17 cellular contexts compared by ENCODE assay signal in the genomic region with DNA sequence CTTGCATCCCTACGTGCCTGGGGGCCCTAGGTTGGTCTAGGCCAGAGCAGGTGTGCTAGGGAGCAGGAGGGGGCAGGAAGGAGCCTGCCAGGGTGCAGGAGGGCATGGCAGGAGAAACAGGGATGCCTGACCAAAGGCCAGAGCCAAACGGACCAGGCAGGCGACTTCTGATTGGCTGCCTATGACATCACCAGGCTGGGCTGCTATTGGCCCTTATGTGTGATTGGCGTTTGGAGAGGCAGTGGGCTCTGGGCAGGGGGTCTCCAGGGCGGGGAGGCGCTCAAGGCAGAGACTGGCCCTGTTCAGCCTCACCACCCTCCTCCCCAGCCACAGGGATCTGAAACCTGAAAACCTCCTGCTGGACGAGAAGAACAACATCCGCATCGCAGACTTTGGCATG. TPM values are rescaled to one million over a fixed set of nuclear protein-coding genes. Genes with fewer than 3 reads are reported as not detected.
DNase-seq lines count a peak whose midpoint lies in the region; ATAC-seq, FAIRE-seq and TF ChIP-seq lines count a peak whose summit lies in the region.
"Had no signal": no experiment of that assay in that cellular context is flagged by ENCODE, and none has a peak within 500 bp of the region (broad histone marks: within the 10 kb centered on the region; RNA-seq: fewer than 3 reads in every experiment).

No MANE protein-coding gene starts in this region.

- no peaks in the 10 kb centered on the region for H3K79me1 ChIP-seq in mesendoderm (ENCODE audit: low read length)

- H3K23ac ChIP-seq in mesendoderm (ENCODE audit: low read length), result no peak overlapping the region

- no CpG with 5 or more reads among the region's 9 CpGs for WGBS in mesendoderm (ENCODE audit: extremely low coverage, insufficient coverage, low lambda C conversion rate)

- H3K27me3 Mint-ChIP-seq in activated CD4-positive, alpha-beta T cell treated with anti-CD3 and anti-CD28 coated beads, Interleukin-2, amount 10 ng/mL, durations not matched to agents 24 days and 14 days, result no peaks in the 10 kb centered on the region
- H3K27me3 Mint-ChIP-seq: activated CD8-positive, alpha-beta memory T cell treated with anti-CD3 and anti-CD28 coated beads, Interleukin-2, amount 10 ng/mL, durations not matched to agents 7 days and 5 days; CD4-positive, CD25-positive, alpha-beta regulatory T cell had no signal

- no peak for TF ChIP-seq POLR2A in H54 (IDR thresholded peaks at IDR 0.05; ENCODE audit: low read depth, low read length)

- H4K8ac ChIP-seq in mesendoderm (ENCODE audit: low read depth, low read length), result no peak overlapping the region

- intact Hi-C loops in activated CD4-positive, alpha-beta T cell treated with anti-CD3 and anti-CD28 coated beads, Interleukin-2, amount 10 ng/mL, durations not matched to agents 24 days and 14 days (cut with micrococcal nuclease), result no loop called here

- no peak overlapping the region for H3K27ac ChIP-seq in mesendoderm (ENCODE audit: low read depth, low read length)
- H3K27ac ChIP-seq: body of pancreas, gastrocnemius medialis had no signal

- no peak overlapping the region for H3K4ac ChIP-seq in mesendoderm (ENCODE audit: low read depth, low read length)

- no peaks in the 10 kb centered on the region for H3K36me3 Mint-ChIP-seq in activated CD4-positive, alpha-beta T cell treated with anti-CD3 and anti-CD28 coated beads, Interleukin-2, amount 10 ng/mL, durations not matched to agents 24 days and 14 days (ENCODE audit: low read depth)
- H3K36me3 Mint-ChIP-seq: activated CD8-positive, alpha-beta memory T cell treated with anti-CD3 and anti-CD28 coated beads, Interleukin-2, amount 10 ng/mL, durations not matched to agents 7 days and 5 days; CD4-positive, CD25-positive, alpha-beta regulatory T cell had no signal

- H3K27ac Mint-ChIP-seq in activated CD4-positive, alpha-beta T cell treated with anti-CD3 and anti-CD28 coated beads, Interleukin-2, amount 10 ng/mL, durations not matched to agents 24 days and 14 days, result no peak overlapping the region
- H3K27ac Mint-ChIP-seq: activated CD8-positive, alpha-beta memory T cell treated with anti-CD3 and anti-CD28 coated beads, Interleukin-2, amount 10 ng/mL, durations not matched to agents 7 days and 5 days; CD4-positive, CD25-positive, alpha-beta regulatory T cell had no signal

- ATAC-seq in GM21619 (IDR thresholded peaks at IDR 0.05; ENCODE audit: unreplicated experiment) (no peak), GM21717 (IDR thresholded peaks at IDR 0.05; ENCODE audit: unreplicated experiment) (no peak)
- ATAC-seq: activated CD8-positive, alpha-beta memory T cell treated with anti-CD3 and anti-CD28 coated beads, Interleukin-2, amount 10 ng/mL, durations not matched to agents 7 days and 5 days; body of pancreas; gastrocnemius medialis had no signal

- H4K5ac ChIP-seq in mesendoderm (ENCODE audit: low read length), result no peak overlapping the region

- H3K27me3 ChIP-seq in mesendoderm (ENCODE audit: insufficient read depth, low read length, poor library complexity), result no peaks in the 10 kb centered on the region

- DNase-seq in AG20443 (ENCODE audit: low spot score), result peak; percentile 59
- peak; percentile 81 for DNase-seq in H54 (ENCODE audit: insufficient read length, low spot score)
- DNase-seq in cerebellar nuclear complex (lab: John Stamatoyannopoulos, UW), result peak; percentile 74 to 81
- DNase-seq in mesendoderm, result peak; percentile 72
- no peak for DNase-seq in NCI-H2081 treated with DMSO at 0.1 percent for 48 hours (lab: John Stamatoyannopoulos, UW)
- DNase-seq in activated CD4-positive, alpha-beta T cell treated with anti-CD3 and anti-CD28 coated beads, Interleukin-2, amount 10 ng/mL, durations not matched to agents 24 days and 14 days, result no peak
- DNase-seq: activated CD8-positive, alpha-beta memory T cell treated with anti-CD3 and anti-CD28 coated beads, Interleukin-2, amount 10 ng/mL, durations not matched to agents 7 days and 5 days; body of pancreas; CD4-positive, CD25-positive, alpha-beta regulatory T cell; EL; gastrocnemius medialis; islet precursor cell; MV-4-11; NCI-H345 had no signal

- H3K9me3 Mint-ChIP-seq in activated CD4-positive, alpha-beta T cell treated with anti-CD3 and anti-CD28 coated beads, Interleukin-2, amount 10 ng/mL, durations not matched to agents 24 days and 14 days, result no peaks in the 10 kb centered on the region
- H3K9me3 Mint-ChIP-seq: CD4-positive, CD25-positive, alpha-beta regulatory T cell had no signal

- no peaks in the 10 kb centered on the region for H3K4me1 ChIP-seq in mesendoderm (ENCODE audit: control insufficient read depth, low read depth, low read length)
- H3K4me1 ChIP-seq: gastrocnemius medialis had no signal

- no peaks in the 10 kb centered on the region for H3K79me2 ChIP-seq in mesendoderm (ENCODE audit: control insufficient read depth, insufficient read depth, low read length)

- H3K4me3 Mint-ChIP-seq in activated CD4-positive, alpha-beta T cell treated with anti-CD3 and anti-CD28 coated beads, Interleukin-2, amount 10 ng/mL, durations not matched to agents 24 days and 14 days, result no peak overlapping the region
- H3K4me3 Mint-ChIP-seq: activated CD8-positive, alpha-beta memory T cell treated with anti-CD3 and anti-CD28 coated beads, Interleukin-2, amount 10 ng/mL, durations not matched to agents 7 days and 5 days; CD4-positive, CD25-positive, alpha-beta regulatory T cell had no signal

- H3K18ac ChIP-seq in mesendoderm (ENCODE audit: low read length), result no peak overlapping the region

- no peaks in the 10 kb centered on the region for H3K36me3 ChIP-seq in mesendoderm (ENCODE audit: control insufficient read depth, insufficient read depth, low read length)
- H3K36me3 ChIP-seq: gastrocnemius medialis had no signal

- H3K4me1 Mint-ChIP-seq in activated CD4-positive, alpha-beta T cell treated with anti-CD3 and anti-CD28 coated beads, Interleukin-2, amount 10 ng/mL, durations not matched to agents 24 days and 14 days, result no peaks in the 10 kb centered on the region
- H3K4me1 Mint-ChIP-seq: activated CD8-positive, alpha-beta memory T cell treated with anti-CD3 and anti-CD28 coated beads, Interleukin-2, amount 10 ng/mL, durations not matched to agents 7 days and 5 days; CD4-positive, CD25-positive, alpha-beta regulatory T cell had no signal

- no peak overlapping the region for H3K9ac ChIP-seq in mesendoderm (ENCODE audit: low read length)

- no peak overlapping the region for H3K4me3 ChIP-seq in mesendoderm (ENCODE audit: low read length)
- H3K4me3 ChIP-seq: body of pancreas, gastrocnemius medialis had no signal

- no peak for FAIRE-seq in H54 (lab: Jason Lieb, UNC)
- FAIRE-seq: GM19239 had no signal

- no peak overlapping the region for H3K56ac ChIP-seq in mesendoderm (ENCODE audit: low read length)

- no peak overlapping the region for H3K4me2 ChIP-seq in mesendoderm (ENCODE audit: low read length)

- H2BK5ac ChIP-seq in mesendoderm (ENCODE audit: low read length), result no peak overlapping the region

- H2BK120ac ChIP-seq in mesendoderm (ENCODE audit: low read depth, low read length), result no peak overlapping the region

- no peak overlapping the region for H2AK5ac ChIP-seq in mesendoderm (ENCODE audit: low read length)

- H2BK15ac ChIP-seq in mesendoderm (replicated peaks; ENCODE audit: low read depth), result no peak overlapping the region

RNA-seq across cellular contexts. Expression of a gene that starts 44.4 kb away (rescaled TPM):
- 8.7 TPM for polyA plus RNA-seq in mesendoderm (2013, experiment 1 of 2)
- polyA plus RNA-seq in mesendoderm (2013, experiment 2 of 2), result 8.7 TPM
- total RNA-seq in activated CD4-positive, alpha-beta T cell treated with anti-CD3 and anti-CD28 coated beads, Interleukin-2, amount 10 ng/mL, durations not matched to agents 24 days and 14 days, result 22.4 and 23.5 TPM in 2 replicates

RNA-seq across cellular contexts. Expression of a gene that starts 52.4 kb away (rescaled TPM):
- polyA plus RNA-seq in mesendoderm (2013, experiment 1 of 2), result 10.0 TPM
- 10.4 TPM for polyA plus RNA-seq in mesendoderm (2013, experiment 2 of 2)
- total RNA-seq in activated CD4-positive, alpha-beta T cell treated with anti-CD3 and anti-CD28 coated beads, Interleukin-2, amount 10 ng/mL, durations not matched to agents 24 days and 14 days, result 0.84 and 0.97 TPM in 2 replicates

Comparison
In these comparisons a context has a peak if more than half of its experiments do, and no peak if none do; other contexts are left out.
1. DNase-seq: peak in AG20443 (single experiment), H54 (single experiment), cerebellar nuclear complex (2 of 2) and mesendoderm (single experiment); none in NCI-H2081 treated with DMSO at 0.1 percent for 48 hours (single experiment) and activated CD4-positive, alpha-beta T cell treated with anti-CD3 and anti-CD28 coated beads, Interleukin-2, amount 10 ng/mL, durations not matched to agents 24 days and 14 days (single experiment).